In the genomic region with DNA sequence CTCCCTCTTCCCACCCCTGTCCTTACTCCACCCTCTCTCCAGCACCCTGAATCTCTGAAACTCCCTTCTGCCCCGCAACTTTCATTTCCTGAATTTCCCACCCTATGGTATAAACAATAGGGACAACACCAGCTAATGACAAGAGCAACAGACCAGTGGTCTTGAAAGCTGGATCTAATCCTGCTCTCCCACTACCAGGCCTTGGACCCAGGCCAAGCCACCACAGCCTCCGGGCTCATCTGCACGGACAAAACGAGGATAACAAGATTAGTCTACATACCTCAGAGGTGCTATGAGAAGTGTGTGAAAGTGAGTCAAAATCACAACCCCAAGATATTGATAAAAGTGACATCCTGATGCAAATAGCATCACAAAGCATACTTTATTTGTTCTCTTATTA, we compare ENCODE assay signal across 2 cellular contexts.
TF ChIP-seq lines count a peak whose summit lies in the region.

No MANE protein-coding gene starts in this region.

TF ChIP-seq in SK-N-SH treated with all-trans-retinoic acid at 6 μM for 48 hours, 23 proteins besides CTCF, POLR2A, EP300 and RAD21 (continued from another document):
- TF ChIP-seq, protein P1, sequence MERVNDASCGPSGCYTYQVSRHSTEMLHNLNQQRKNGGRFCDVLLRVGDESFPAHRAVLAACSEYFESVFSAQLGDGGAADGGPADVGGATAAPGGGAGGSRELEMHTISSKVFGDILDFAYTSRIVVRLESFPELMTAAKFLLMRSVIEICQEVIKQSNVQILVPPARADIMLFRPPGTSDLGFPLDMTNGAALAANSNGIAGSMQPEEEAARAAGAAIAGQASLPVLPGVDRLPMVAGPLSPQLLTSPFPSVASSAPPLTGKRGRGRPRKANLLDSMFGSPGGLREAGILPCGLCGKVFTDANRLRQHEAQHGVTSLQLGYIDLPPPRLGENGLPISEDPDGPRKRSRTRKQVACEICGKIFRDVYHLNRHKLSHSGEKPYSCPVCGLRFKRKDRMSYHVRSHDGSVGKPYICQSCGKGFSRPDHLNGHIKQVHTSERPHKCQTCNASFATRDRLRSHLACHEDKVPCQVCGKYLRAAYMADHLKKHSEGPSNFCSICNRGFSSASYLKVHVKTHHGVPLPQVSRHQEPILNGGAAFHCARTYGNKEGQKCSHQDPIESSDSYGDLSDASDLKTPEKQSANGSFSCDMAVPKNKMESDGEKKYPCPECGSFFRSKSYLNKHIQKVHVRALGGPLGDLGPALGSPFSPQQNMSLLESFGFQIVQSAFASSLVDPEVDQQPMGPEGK (CRISPR knock-in tag; IDR thresholded peaks at IDR 0.05; ENCODE audit: borderline replicate concordance) = no peak
- TF ChIP-seq, protein P2, sequence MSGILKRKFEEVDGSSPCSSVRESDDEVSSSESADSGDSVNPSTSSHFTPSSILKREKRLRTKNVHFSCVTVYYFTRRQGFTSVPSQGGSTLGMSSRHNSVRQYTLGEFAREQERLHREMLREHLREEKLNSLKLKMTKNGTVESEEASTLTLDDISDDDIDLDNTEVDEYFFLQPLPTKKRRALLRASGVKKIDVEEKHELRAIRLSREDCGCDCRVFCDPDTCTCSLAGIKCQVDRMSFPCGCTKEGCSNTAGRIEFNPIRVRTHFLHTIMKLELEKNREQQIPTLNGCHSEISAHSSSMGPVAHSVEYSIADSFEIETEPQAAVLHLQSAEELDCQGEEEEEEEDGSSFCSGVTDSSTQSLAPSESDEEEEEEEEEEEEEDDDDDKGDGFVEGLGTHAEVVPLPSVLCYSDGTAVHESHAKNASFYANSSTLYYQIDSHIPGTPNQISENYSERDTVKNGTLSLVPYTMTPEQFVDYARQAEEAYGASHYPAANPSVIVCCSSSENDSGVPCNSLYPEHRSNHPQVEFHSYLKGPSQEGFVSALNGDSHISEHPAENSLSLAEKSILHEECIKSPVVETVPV (CRISPR knock-in tag; IDR thresholded peaks at IDR 0.05) = no peak
- no peak for TF ChIP-seq ISL1 (CRISPR knock-in tag; IDR thresholded peaks at IDR 0.05)
- no peak for TF ChIP-seq CSDC2 (CRISPR knock-in tag; IDR thresholded peaks at IDR 0.05)
- no peak for TF ChIP-seq PPARA (CRISPR knock-in tag; IDR thresholded peaks at IDR 0.05; ENCODE audit: borderline replicate concordance)
- TF ChIP-seq, protein P3, sequence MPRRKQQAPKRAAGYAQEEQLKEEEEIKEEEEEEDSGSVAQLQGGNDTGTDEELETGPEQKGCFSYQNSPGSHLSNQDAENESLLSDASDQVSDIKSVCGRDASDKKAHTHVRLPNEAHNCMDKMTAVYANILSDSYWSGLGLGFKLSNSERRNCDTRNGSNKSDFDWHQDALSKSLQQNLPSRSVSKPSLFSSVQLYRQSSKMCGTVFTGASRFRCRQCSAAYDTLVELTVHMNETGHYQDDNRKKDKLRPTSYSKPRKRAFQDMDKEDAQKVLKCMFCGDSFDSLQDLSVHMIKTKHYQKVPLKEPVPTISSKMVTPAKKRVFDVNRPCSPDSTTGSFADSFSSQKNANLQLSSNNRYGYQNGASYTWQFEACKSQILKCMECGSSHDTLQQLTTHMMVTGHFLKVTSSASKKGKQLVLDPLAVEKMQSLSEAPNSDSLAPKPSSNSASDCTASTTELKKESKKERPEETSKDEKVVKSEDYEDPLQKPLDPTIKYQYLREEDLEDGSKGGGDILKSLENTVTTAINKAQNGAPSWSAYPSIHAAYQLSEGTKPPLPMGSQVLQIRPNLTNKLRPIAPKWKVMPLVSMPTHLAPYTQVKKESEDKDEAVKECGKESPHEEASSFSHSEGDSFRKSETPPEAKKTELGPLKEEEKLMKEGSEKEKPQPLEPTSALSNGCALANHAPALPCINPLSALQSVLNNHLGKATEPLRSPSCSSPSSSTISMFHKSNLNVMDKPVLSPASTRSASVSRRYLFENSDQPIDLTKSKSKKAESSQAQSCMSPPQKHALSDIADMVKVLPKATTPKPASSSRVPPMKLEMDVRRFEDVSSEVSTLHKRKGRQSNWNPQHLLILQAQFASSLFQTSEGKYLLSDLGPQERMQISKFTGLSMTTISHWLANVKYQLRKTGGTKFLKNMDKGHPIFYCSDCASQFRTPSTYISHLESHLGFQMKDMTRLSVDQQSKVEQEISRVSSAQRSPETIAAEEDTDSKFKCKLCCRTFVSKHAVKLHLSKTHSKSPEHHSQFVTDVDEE (CRISPR knock-in tag; IDR thresholded peaks at IDR 0.05) = no peak
- TF ChIP-seq ZNF565 (CRISPR knock-in tag; conservative IDR thresholded peaks at IDR 0.05; ENCODE audit: low read depth) = no peak
- TF ChIP-seq TOX (CRISPR knock-in tag; IDR thresholded peaks at IDR 0.05; ENCODE audit: borderline replicate concordance) = no peak
- no peak for TF ChIP-seq ESRRG (CRISPR knock-in tag; IDR thresholded peaks at IDR 0.05)
- no peak for TF ChIP-seq OSR1 (CRISPR knock-in tag; IDR thresholded peaks at IDR 0.05)
- TF ChIP-seq ZFP30 (CRISPR knock-in tag; IDR thresholded peaks at IDR 0.05) = no peak
- no peak for TF ChIP-seq ZNF8 (CRISPR knock-in tag; IDR thresholded peaks at IDR 0.05)
- TF ChIP-seq ZFP3 (CRISPR knock-in tag; IDR thresholded peaks at IDR 0.05) = no peak
- no peak for TF ChIP-seq ZC3H10 (CRISPR knock-in tag; IDR thresholded peaks at IDR 0.05)
- no peak for TF ChIP-seq ARNTL (CRISPR knock-in tag; IDR thresholded peaks at IDR 0.05; ENCODE audit: borderline replicate concordance, low read depth)
- TF ChIP-seq, protein P4, sequence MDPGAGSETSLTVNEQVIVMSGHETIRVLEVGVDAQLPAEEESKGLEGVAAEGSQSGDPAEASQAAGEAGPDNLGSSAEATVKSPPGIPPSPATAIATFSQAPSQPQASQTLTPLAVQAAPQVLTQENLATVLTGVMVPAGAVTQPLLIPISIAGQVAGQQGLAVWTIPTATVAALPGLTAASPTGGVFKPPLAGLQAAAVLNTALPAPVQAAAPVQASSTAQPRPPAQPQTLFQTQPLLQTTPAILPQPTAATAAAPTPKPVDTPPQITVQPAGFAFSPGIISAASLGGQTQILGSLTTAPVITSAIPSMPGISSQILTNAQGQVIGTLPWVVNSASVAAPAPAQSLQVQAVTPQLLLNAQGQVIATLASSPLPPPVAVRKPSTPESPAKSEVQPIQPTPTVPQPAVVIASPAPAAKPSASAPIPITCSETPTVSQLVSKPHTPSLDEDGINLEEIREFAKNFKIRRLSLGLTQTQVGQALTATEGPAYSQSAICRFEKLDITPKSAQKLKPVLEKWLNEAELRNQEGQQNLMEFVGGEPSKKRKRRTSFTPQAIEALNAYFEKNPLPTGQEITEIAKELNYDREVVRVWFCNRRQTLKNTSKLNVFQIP (CRISPR knock-in tag; IDR thresholded peaks at IDR 0.05; ENCODE audit: borderline replicate concordance, low read depth) = no peak

TF ChIP-seq in GM23338, 12 proteins besides CTCF, POLR2A, EP300 and RAD21 (continued from another document):
- TF ChIP-seq, protein P5, sequence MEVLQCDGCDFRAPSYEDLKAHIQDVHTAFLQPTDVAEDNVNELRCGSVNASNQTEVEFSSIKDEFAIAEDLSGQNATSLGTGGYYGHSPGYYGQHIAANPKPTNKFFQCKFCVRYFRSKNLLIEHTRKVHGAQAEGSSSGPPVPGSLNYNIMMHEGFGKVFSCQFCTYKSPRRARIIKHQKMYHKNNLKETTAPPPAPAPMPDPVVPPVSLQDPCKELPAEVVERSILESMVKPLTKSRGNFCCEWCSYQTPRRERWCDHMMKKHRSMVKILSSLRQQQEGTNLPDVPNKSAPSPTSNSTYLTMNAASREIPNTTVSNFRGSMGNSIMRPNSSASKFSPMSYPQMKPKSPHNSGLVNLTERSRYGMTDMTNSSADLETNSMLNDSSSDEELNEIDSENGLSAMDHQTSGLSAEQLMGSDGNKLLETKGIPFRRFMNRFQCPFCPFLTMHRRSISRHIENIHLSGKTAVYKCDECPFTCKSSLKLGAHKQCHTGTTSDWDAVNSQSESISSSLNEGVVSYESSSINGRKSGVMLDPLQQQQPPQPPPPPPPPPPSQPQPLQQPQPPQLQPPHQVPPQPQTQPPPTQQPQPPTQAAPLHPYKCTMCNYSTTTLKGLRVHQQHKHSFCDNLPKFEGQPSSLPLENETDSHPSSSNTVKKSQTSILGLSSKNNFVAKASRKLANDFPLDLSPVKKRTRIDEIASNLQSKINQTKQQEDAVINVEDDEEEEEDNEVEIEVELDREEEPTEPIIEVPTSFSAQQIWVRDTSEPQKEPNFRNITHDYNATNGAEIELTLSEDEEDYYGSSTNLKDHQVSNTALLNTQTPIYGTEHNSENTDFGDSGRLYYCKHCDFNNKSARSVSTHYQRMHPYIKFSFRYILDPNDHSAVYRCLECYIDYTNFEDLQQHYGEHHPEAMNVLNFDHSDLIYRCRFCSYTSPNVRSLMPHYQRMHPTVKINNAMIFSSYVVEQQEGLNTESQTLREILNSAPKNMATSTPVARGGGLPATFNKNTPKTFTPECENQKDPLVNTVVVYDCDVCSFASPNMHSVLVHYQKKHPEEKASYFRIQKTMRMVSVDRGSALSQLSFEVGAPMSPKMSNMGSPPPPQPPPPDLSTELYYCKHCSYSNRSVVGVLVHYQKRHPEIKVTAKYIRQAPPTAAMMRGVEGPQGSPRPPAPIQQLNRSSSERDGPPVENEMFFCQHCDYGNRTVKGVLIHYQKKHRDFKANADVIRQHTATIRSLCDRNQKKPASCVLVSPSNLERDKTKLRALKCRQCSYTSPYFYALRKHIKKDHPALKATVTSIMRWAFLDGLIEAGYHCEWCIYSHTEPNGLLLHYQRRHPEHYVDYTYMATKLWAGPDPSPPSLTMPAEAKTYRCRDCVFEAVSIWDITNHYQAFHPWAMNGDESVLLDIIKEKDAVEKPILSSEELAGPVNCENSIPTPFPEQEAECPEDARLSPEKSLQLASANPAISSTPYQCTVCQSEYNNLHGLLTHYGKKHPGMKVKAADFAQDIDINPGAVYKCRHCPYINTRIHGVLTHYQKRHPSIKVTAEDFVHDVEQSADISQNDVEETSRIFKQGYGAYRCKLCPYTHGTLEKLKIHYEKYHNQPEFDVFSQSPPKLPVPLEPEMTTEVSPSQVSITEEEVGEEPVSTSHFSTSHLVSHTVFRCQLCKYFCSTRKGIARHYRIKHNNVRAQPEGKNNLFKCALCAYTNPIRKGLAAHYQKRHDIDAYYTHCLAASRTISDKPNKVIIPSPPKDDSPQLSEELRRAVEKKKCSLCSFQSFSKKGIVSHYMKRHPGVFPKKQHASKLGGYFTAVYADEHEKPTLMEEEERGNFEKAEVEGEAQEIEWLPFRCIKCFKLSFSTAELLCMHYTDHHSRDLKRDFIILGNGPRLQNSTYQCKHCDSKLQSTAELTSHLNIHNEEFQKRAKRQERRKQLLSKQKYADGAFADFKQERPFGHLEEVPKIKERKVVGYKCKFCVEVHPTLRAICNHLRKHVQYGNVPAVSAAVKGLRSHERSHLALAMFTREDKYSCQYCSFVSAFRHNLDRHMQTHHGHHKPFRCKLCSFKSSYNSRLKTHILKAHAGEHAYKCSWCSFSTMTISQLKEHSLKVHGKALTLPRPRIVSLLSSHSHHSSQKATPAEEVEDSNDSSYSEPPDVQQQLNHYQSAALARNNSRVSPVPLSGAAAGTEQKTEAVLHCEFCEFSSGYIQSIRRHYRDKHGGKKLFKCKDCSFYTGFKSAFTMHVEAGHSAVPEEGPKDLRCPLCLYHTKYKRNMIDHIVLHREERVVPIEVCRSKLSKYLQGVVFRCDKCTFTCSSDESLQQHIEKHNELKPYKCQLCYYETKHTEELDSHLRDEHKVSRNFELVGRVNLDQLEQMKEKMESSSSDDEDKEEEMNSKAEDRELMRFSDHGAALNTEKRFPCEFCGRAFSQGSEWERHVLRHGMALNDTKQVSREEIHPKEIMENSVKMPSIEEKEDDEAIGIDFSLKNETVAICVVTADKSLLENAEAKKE (CRISPR knock-in tag; IDR thresholded peaks at IDR 0.05) = no peak
- TF ChIP-seq ZNF331 (CRISPR knock-in tag; IDR thresholded peaks at IDR 0.05; ENCODE audit: low read depth) (no peak), CREB1 (CRISPR knock-in tag; IDR thresholded peaks at IDR 0.05; ENCODE audit: low read depth) (no peak), POLR2AphosphoS5 (IDR thresholded peaks at IDR 0.05; ENCODE audit: low read depth) (no peak), EZH2phosphoT487 (IDR thresholded peaks at IDR 0.05; ENCODE audit: unreplicated experiment) (no peak), NANOG (IDR thresholded peaks at IDR 0.05; ENCODE audit: borderline replicate concordance) (no peak), STAT1 (IDR thresholded peaks at IDR 0.05; ENCODE audit: unreplicated experiment) (no peak), JUNB (IDR thresholded peaks at IDR 0.05; ENCODE audit: unreplicated experiment) (no peak), EZH2 (IDR thresholded peaks at IDR 0.05; ENCODE audit: low read depth, unreplicated experiment) (no peak), ZNF114 (CRISPR knock-in tag; IDR thresholded peaks at IDR 0.05) (no peak)
- TF ChIP-seq, protein P6, sequence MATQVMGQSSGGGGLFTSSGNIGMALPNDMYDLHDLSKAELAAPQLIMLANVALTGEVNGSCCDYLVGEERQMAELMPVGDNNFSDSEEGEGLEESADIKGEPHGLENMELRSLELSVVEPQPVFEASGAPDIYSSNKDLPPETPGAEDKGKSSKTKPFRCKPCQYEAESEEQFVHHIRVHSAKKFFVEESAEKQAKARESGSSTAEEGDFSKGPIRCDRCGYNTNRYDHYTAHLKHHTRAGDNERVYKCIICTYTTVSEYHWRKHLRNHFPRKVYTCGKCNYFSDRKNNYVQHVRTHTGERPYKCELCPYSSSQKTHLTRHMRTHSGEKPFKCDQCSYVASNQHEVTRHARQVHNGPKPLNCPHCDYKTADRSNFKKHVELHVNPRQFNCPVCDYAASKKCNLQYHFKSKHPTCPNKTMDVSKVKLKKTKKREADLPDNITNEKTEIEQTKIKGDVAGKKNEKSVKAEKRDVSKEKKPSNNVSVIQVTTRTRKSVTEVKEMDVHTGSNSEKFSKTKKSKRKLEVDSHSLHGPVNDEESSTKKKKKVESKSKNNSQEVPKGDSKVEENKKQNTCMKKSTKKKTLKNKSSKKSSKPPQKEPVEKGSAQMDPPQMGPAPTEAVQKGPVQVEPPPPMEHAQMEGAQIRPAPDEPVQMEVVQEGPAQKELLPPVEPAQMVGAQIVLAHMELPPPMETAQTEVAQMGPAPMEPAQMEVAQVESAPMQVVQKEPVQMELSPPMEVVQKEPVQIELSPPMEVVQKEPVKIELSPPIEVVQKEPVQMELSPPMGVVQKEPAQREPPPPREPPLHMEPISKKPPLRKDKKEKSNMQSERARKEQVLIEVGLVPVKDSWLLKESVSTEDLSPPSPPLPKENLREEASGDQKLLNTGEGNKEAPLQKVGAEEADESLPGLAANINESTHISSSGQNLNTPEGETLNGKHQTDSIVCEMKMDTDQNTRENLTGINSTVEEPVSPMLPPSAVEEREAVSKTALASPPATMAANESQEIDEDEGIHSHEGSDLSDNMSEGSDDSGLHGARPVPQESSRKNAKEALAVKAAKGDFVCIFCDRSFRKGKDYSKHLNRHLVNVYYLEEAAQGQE (IDR thresholded peaks at IDR 0.05; ENCODE audit: unreplicated experiment) = no peak
TF ChIP-seq in GM23338: peak in this region for 0.
